In genomic region chr2:159036461-159036860, GRCh38 we compare ENCODE assay signal across 5 cellular contexts.
DNase-seq lines count a peak whose midpoint lies in the region; ATAC-seq and TF ChIP-seq lines count a peak whose summit lies in the region.
"Not testable (repeated sequence)": the region's sequence is repeated elsewhere in the genome, so short reads cannot be mapped to it uniquely, and the experiment has no call there.

No MANE protein-coding gene starts in this region.

- TF ChIP-seq RAD21 in HCT116 (IDR thresholded peaks at IDR 0.05; ENCODE audit: low read depth) = not testable (repeated sequence)

- H3K4me2 ChIP-seq in HCT116 (ENCODE audit: low read length) = not testable (repeated sequence)

- H3K4me1 Mint-ChIP-seq in endothelial cell (ENCODE audit: unreplicated experiment) = peaks cover 30% of the 10 kb centered on the region
- peaks cover 40% of the 10 kb centered on the region for H3K4me1 Mint-ChIP-seq in nephron
- peaks cover 16% of the 10 kb centered on the region for H3K4me1 Mint-ChIP-seq in progenitor cell of endocrine pancreas (ENCODE audit: low read depth)

- 0 out of 2 replicates have a peak, but pooled peaks have one; percentile 13 for ATAC-seq in HCT116

- RAD21 ChIA-PET in HCT116 (lab: Charles Lee; ENCODE audit: low non-redundant PET in 1 of 2, low total read pairs in 2 of 2, uncharacterized antibody in 2 of 2, unreplicated experiment in 2 of 2) = interaction anchor here (0.6 to 2.3 kb wide), 4 partner anchors 62 to 135 kb away, joined by 3 to 12 read pairs (median 8); no protein-coding TSS in a partner anchor

- not testable (repeated sequence) for TF ChIP-seq POLR2A in HCT116 (IDR thresholded peaks at IDR 0.05; ENCODE audit: borderline replicate concordance, extremely low read depth, insufficient read depth, insufficient read length)

- H3K9ac ChIP-seq in HCT116 (ENCODE audit: low read length) = not testable (repeated sequence)

- not testable (repeated sequence) for H3K4me3 Mint-ChIP-seq in endothelial cell (ENCODE audit: unreplicated experiment); nephron; progenitor cell of endocrine pancreas (ENCODE audit: low read depth)

- not testable (repeated sequence) for H3K79me2 ChIP-seq in HCT116 (ENCODE audit: insufficient read depth, low read length)

- H3K4me3 ChIP-seq in HCT116 (replicated peaks in 1 of 2; ENCODE audit: low read depth in 1 of 2, low read length in 2 of 2) = not testable (repeated sequence)

- peaks cover 22% of the 10 kb centered on the region for H3K36me3 Mint-ChIP-seq in endothelial cell (ENCODE audit: low read depth, unreplicated experiment)
- peaks cover 62% of the 10 kb centered on the region for H3K36me3 Mint-ChIP-seq in nephron (ENCODE audit: low read depth)
- peaks cover 23% of the 10 kb centered on the region for H3K36me3 Mint-ChIP-seq in progenitor cell of endocrine pancreas (ENCODE audit: insufficient read depth)

- H3K27ac Mint-ChIP-seq in endothelial cell (ENCODE audit: unreplicated experiment) = peak overlapping the region; percentile 15
- H3K27ac Mint-ChIP-seq in nephron = peak overlapping the region in 2 of 3 experiments; percentile 51 to 74
- peak overlapping the region; percentile 26 for H3K27ac Mint-ChIP-seq in progenitor cell of endocrine pancreas

- intact Hi-C loops in HCT116 (cut with micrococcal nuclease) = loop anchor here (1.0 to 5.0 kb wide), 3 partner anchors 82 to 931 kb away; no protein-coding TSS in a partner anchor

- H3K9me2 ChIP-seq in HCT116 (ENCODE audit: insufficient read depth) = not testable (repeated sequence)

- TF ChIP-seq CTCF in HCT116 (IDR thresholded peaks at IDR 0.05 in 2 of 3, conservative IDR thresholded peaks at IDR 0.05 in 1 of 3; ENCODE audit: borderline replicate concordance in 1 of 3, insufficient read depth in 1 of 3, low read depth in 2 of 3, low read length in 2 of 3); VCaP (conservative IDR thresholded peaks at IDR 0.05); endothelial cell (IDR thresholded peaks at IDR 0.05; ENCODE audit: unreplicated experiment); nephron (IDR thresholded peaks at IDR 0.05; ENCODE audit: unreplicated experiment in 3 of 3); progenitor cell of endocrine pancreas (IDR thresholded peaks at IDR 0.05; ENCODE audit: unreplicated experiment): not testable (repeated sequence)

- not testable (repeated sequence) for H4K20me1 ChIP-seq in HCT116 (ENCODE audit: insufficient read depth)

- not testable (repeated sequence) for H3K36me3 ChIP-seq in HCT116 (ENCODE audit: control insufficient read depth in 1 of 2, insufficient read depth in 2 of 2, low read length in 2 of 2)

- peaks cover 9 to 11% of the 10 kb centered on the region in 2 experiments; a peak in 3 of 4 replicates for H3K4me1 ChIP-seq in HCT116 (ENCODE audit: control insufficient read depth in 1 of 2, insufficient read depth in 2 of 2, low read length in 2 of 2)

- POLR2A ChIA-PET in HCT116 (lab: Charles Lee) = interaction anchor here (0.8 kb wide), 1 partner anchor 82 kb away, joined by 3 read pairs; no protein-coding TSS in a partner anchor

- H2AFZ ChIP-seq in HCT116 (ENCODE audit: low read depth, low read length, poor library complexity, severe bottlenecking) = not testable (repeated sequence)

- not testable (repeated sequence) for DNase-seq in HCT116 (ENCODE audit: low read depth, low spot score); endothelial cell (ENCODE audit: low spot score); progenitor cell of endocrine pancreas (ENCODE audit: low spot score, unreplicated experiment)

- not testable (repeated sequence) for H3K27me3 ChIP-seq in HCT116 (ENCODE audit: insufficient read depth, low read length)

- not testable (repeated sequence) for H3K27ac ChIP-seq in HCT116 (ENCODE audit: low read depth, low read length)
- H3K27ac ChIP-seq in VCaP = peak overlapping the region; percentile 63; the same call in 1 of the 2 replicates

- H3K9me3 ChIP-seq in HCT116 (ENCODE audit: control insufficient read depth in 1 of 2, insufficient read depth in 1 of 2, low read depth in 1 of 2, low read length in 2 of 2) = not testable (repeated sequence)

- BruUV-seq in HCT116 (replicated peaks; lab: Mats Ljungman, UMichigan) = not testable (repeated sequence)

- CTCF ChIA-PET in HCT116 (lab: Charles Lee) = interaction anchor here (0.5 to 1.8 kb wide), 8 partner anchors 79 to 641 kb away, joined by 3 to 24 read pairs (median 3); no protein-coding TSS in a partner anchor

- H3K27me3 Mint-ChIP-seq in endothelial cell (ENCODE audit: unreplicated experiment); nephron (ENCODE audit: low read depth); progenitor cell of endocrine pancreas: not testable (repeated sequence)

- H3K9me3 Mint-ChIP-seq in endothelial cell (ENCODE audit: unreplicated experiment) = not testable (repeated sequence)
- H3K9me3 Mint-ChIP-seq in nephron = peaks cover 33% of the 10 kb centered on the region
- peaks cover 25% of the 10 kb centered on the region for H3K9me3 Mint-ChIP-seq in progenitor cell of endocrine pancreas (ENCODE audit: low read depth)
